ENCODE assay signal across 10 cellular contexts in the genomic region with DNA sequence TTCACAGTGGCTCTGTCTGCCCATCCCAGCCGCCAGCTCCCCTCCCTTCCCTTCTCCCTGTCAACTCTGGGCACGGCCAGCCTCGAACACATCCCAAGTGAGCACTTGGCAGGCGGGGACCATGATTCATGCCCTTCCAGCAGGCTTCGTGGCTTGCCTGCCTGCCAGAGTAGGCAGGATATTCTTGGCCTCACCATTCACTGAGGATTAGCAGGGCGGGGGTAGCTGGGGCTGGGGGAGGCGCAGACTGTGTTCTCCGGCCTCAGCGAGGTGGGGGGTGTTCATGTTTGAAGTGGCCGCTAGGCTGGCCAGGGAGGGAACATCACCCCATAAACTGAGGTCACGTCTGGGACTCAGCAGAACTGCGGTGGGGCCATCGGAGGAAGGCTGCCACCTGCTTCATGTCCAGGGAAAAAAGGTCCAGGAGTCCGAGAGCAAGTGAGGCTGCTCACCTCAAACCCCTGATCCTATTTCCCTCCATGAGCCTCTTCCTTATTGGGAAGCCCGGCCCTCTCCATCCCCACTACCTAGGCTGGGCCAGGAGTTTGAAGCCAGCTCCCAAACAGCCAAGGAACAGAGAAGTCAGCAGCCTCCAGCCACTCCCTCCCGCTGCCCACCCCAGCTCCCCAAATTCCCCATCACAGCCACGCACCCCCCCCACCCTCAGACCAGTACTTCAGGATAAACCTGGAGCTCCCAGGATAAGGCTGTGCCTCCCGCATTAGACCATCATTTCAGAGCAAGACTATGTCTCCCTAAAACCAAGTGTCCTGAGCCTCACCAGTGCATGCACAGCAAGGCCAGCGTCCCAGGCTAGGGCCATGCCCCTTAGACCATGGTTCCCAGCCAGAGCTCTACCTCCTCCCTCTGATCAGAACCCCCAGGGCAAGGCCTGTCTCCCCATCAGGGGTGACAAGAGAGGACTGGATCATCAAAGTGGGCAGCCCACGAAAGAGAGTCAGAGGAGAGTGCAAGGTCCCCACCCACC. TPM values are rescaled to one million over a fixed set of nuclear protein-coding genes. Genes with fewer than 3 reads are reported as not detected.
DNase-seq lines count a peak whose midpoint lies in the region; ATAC-seq and TF ChIP-seq lines count a peak whose summit lies in the region.
"Had no signal": no experiment of that assay in that cellular context is flagged by ENCODE, and none has a peak within 500 bp of the region (broad histone marks: within the 10 kb centered on the region; RNA-seq: fewer than 3 reads in every experiment).

No MANE protein-coding gene starts in this region.

- no peak overlapping the region for H3K4me3 ChIP-seq in fibroblast of villous mesenchyme (ENCODE audit: low read depth, low read length)

- no peak for TF ChIP-seq CTCF in fibroblast of villous mesenchyme (IDR thresholded peaks at IDR 0.05; ENCODE audit: insufficient read depth, low read depth, low read length)

- ATAC-seq in SK-N-SH treated with all-trans-retinoic acid at 6 μM for 48 hours = peak; percentile 86
- no peak for ATAC-seq in HG03520 (IDR thresholded peaks at IDR 0.05; ENCODE audit: unreplicated experiment)
- no peak for ATAC-seq in GM18870 (IDR thresholded peaks at IDR 0.05; ENCODE audit: unreplicated experiment)
- ATAC-seq in HG03460 (IDR thresholded peaks at IDR 0.05; ENCODE audit: unreplicated experiment) = no peak
- ATAC-seq in HG02884 (IDR thresholded peaks at IDR 0.05; ENCODE audit: unreplicated experiment) = no peak

- DNase-seq in ELR (ENCODE audit: low read depth) (peak; percentile 50), fibroblast of villous mesenchyme (ENCODE audit: low read depth) (peak; percentile 34), pons (ENCODE audit: low spot score) (peak; percentile 73)
- DNase-seq: activated gamma-delta T cell treated with Interleukin-2 at 50 U/mL for 16 hours; stimulated activated CD4-positive, alpha-beta T cell treated with anti-CD3 and anti-CD28 coated beads, Interleukin-4, amount 100 ng/mL, for 4 hours had no signal

TF ChIP-seq in SK-N-SH treated with all-trans-retinoic acid at 6 μM for 48 hours, 23 proteins besides CTCF, POLR2A, EP300 and RAD21:
- TF ChIP-seq GLIS3 (CRISPR knock-in tag; IDR thresholded peaks at IDR 0.05) (no peak), CSDC2 (CRISPR knock-in tag; IDR thresholded peaks at IDR 0.05) (no peak), TCF4 (CRISPR knock-in tag; IDR thresholded peaks at IDR 0.05; ENCODE audit: borderline replicate concordance) (no peak), ARNTL (CRISPR knock-in tag; IDR thresholded peaks at IDR 0.05; ENCODE audit: borderline replicate concordance, low read depth) (no peak), ZNF8 (CRISPR knock-in tag; IDR thresholded peaks at IDR 0.05) (no peak), ZNF70 (CRISPR knock-in tag; IDR thresholded peaks at IDR 0.05) (no peak), BACH2 (CRISPR knock-in tag; IDR thresholded peaks at IDR 0.05; ENCODE audit: borderline replicate concordance) (no peak), ZFP30 (CRISPR knock-in tag; IDR thresholded peaks at IDR 0.05) (no peak), RARB (CRISPR knock-in tag; IDR thresholded peaks at IDR 0.05) (no peak), ISL1 (CRISPR knock-in tag; IDR thresholded peaks at IDR 0.05) (no peak)
TF ChIP-seq in SK-N-SH treated with all-trans-retinoic acid at 6 μM for 48 hours: peak in this region for 0.

RNA-seq across cellular contexts. Expression of a gene that starts 42.8 kb away (rescaled TPM):
- total RNA-seq in fibroblast of villous mesenchyme = 43.8 and 61.7 TPM in 2 replicates
